11 cellular contexts compared by ENCODE assay signal in the genomic region with DNA sequence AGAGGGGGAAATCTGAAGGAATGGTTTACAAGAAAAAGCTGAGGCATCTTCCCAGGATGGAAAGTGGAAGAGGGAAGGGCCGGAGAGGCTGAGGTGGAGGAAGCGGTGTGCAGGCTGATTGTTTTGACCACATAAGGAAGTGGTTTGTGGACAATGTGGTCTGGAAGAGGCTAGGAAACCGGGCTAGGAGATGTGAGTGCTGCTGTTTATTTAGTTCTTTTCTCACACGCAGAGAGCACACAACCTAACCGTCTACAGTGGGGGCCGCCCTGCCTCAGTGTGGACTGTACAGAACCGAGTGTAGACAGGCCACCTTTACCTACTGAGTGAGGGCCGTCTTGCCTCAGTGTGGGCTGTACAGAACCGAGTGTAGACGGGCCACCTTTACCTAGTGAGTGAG.
DNase-seq lines count a peak whose midpoint lies in the region; ATAC-seq and TF ChIP-seq lines count a peak whose summit lies in the region.
"Had no signal": no experiment of that assay in that cellular context is flagged by ENCODE, and none has a peak within 500 bp of the region (broad histone marks: within the 10 kb centered on the region; RNA-seq: fewer than 3 reads in every experiment).

No MANE protein-coding gene starts in this region.

- H3K36me3 Mint-ChIP-seq in activated CD8-positive, alpha-beta memory T cell treated with anti-CD3 and anti-CD28 coated beads, Interleukin-2, amount 10 ng/mL, durations not matched to agents 7 days and 5 days: no peaks in the 10 kb centered on the region

- CTCF ChIA-PET in activated CD8-positive, alpha-beta memory T cell treated with anti-CD3 and anti-CD28 coated beads, Interleukin-2, amount 10 ng/mL, durations not matched to agents 7 days and 5 days (lab: Charles Lee): no interaction called here
- CTCF ChIA-PET in HEK293T (lab: Yijun Ruan, JAX): no interaction called here

- POLR2A ChIA-PET in HEK293T (lab: Yijun Ruan, JAX): no interaction called here

- peak; percentile 51 for DNase-seq in activated CD8-positive, alpha-beta memory T cell treated with anti-CD3 and anti-CD28 coated beads, Interleukin-2, amount 10 ng/mL, durations not matched to agents 7 days and 5 days
- no peak for DNase-seq in activated CD8-positive, alpha-beta memory T cell treated with anti-CD3 and anti-CD28 coated beads, Interleukin-2, amount 50 U/mL, for 4 hours
- peak; percentile 70 for DNase-seq in RPMI7951 (ENCODE audit: low read depth)
- DNase-seq in caudate nucleus (lab: John Stamatoyannopoulos, UW): no peak
- no peak for DNase-seq in stimulated activated naive CD8-positive, alpha-beta T cell treated with anti-CD3 and anti-CD28 coated beads, Interleukin-15, Interleukin-2, amounts not matched to agents 100 U/mL and 50 U/mL, for 24 hours
- no peak for DNase-seq in HEK293T (ENCODE audit: extremely low spot score)
- DNase-seq in omental fat pad (ENCODE audit: low spot score): no peak
- DNase-seq: NCI-H2081 treated with DMSO at 0.1 percent for 48 hours had no signal

- peaks cover 6% of the 10 kb centered on the region for H3K9me3 Mint-ChIP-seq in activated CD8-positive, alpha-beta memory T cell treated with anti-CD3 and anti-CD28 coated beads, Interleukin-2, amount 10 ng/mL, durations not matched to agents 7 days and 5 days (ENCODE audit: low read depth)

- no peak for TF ChIP-seq CTCF in omental fat pad (IDR thresholded peaks at IDR 0.05)

- peak overlapping the region; percentile 1 for H3K4me3 Mint-ChIP-seq in activated CD8-positive, alpha-beta memory T cell treated with anti-CD3 and anti-CD28 coated beads, Interleukin-2, amount 10 ng/mL, durations not matched to agents 7 days and 5 days
- H3K4me3 Mint-ChIP-seq: WTC11 had no signal

- peak overlapping the region; percentile 70 for H3K27ac Mint-ChIP-seq in activated CD8-positive, alpha-beta memory T cell treated with anti-CD3 and anti-CD28 coated beads, Interleukin-2, amount 10 ng/mL, durations not matched to agents 7 days and 5 days
- H3K27ac Mint-ChIP-seq: WTC11 had no signal

- peak overlapping the region; percentile 1 for H3K27ac ChIP-seq in caudate nucleus (ENCODE audit: low read depth, low read length)
- H3K27ac ChIP-seq: breast epithelium had no signal

- H3K4me1 Mint-ChIP-seq in activated CD8-positive, alpha-beta memory T cell treated with anti-CD3 and anti-CD28 coated beads, Interleukin-2, amount 10 ng/mL, durations not matched to agents 7 days and 5 days: peaks cover 24% of the 10 kb centered on the region

- ATAC-seq in activated CD8-positive, alpha-beta memory T cell treated with anti-CD3 and anti-CD28 coated beads, Interleukin-2, amount 10 ng/mL, durations not matched to agents 7 days and 5 days: peak; percentile 42
- peak; percentile 35 for ATAC-seq in stimulated activated naive CD8-positive, alpha-beta T cell treated with anti-CD3 and anti-CD28 coated beads, Interleukin-15, Interleukin-2, amounts not matched to agents 100 U/mL and 50 U/mL, for 24 hours
- ATAC-seq in HG02973 (IDR thresholded peaks at IDR 0.05; ENCODE audit: unreplicated experiment) (no peak), omental fat pad (ENCODE audit: low FRiP score) (no peak)
- ATAC-seq: WTC11 had no signal

- peaks cover 44% of the 10 kb centered on the region for H3K27me3 Mint-ChIP-seq in activated CD8-positive, alpha-beta memory T cell treated with anti-CD3 and anti-CD28 coated beads, Interleukin-2, amount 10 ng/mL, durations not matched to agents 7 days and 5 days

TF ChIP-seq in HEK293T, 16 proteins besides CTCF, POLR2A, EP300 and RAD21:
- TF ChIP-seq TARDBP (IDR thresholded peaks at IDR 0.05) (no peak), BHLHE40 (IDR thresholded peaks at IDR 0.05; ENCODE audit: borderline replicate concordance) (no peak), HDGF (IDR thresholded peaks at IDR 0.05; ENCODE audit: borderline replicate concordance) (no peak), FOXA1 (IDR thresholded peaks at IDR 0.05) (no peak), L3MBTL2 (conservative IDR thresholded peaks at IDR 0.05) (no peak), SP1 (IDR thresholded peaks at IDR 0.05) (no peak)

Comparison
In these comparisons a context has a peak if more than half of its experiments do, and no peak if none do; other contexts are left out.
1. DNase-seq: peak in activated CD8-positive, alpha-beta memory T cell treated with anti-CD3 and anti-CD28 coated beads, Interleukin-2, amount 10 ng/mL, durations not matched to agents 7 days and 5 days (single experiment) and RPMI7951 (single experiment); none in activated CD8-positive, alpha-beta memory T cell treated with anti-CD3 and anti-CD28 coated beads, Interleukin-2, amount 50 U/mL, for 4 hours (single experiment), caudate nucleus (0 of 61), stimulated activated naive CD8-positive, alpha-beta T cell treated with anti-CD3 and anti-CD28 coated beads, Interleukin-15, Interleukin-2, amounts not matched to agents 100 U/mL and 50 U/mL, for 24 hours (single experiment), HEK293T (single experiment) and omental fat pad (single experiment).
2. ATAC-seq: peak in activated CD8-positive, alpha-beta memory T cell treated with anti-CD3 and anti-CD28 coated beads, Interleukin-2, amount 10 ng/mL, durations not matched to agents 7 days and 5 days (single experiment) and stimulated activated naive CD8-positive, alpha-beta T cell treated with anti-CD3 and anti-CD28 coated beads, Interleukin-15, Interleukin-2, amounts not matched to agents 100 U/mL and 50 U/mL, for 24 hours (single experiment); none in HG02973 (single experiment) and omental fat pad (single experiment).